8 cellular contexts compared by ENCODE assay signal in genomic region chr22:36339171-36340065, GRCh38. TPM values are rescaled to one million over a fixed set of nuclear protein-coding genes. Genes with fewer than 3 reads are reported as not detected.
DNase-seq lines count a peak whose midpoint lies in the region; ATAC-seq and TF ChIP-seq lines count a peak whose summit lies in the region.

No MANE protein-coding gene starts in this region.

- DNase-seq in GM04503 (ENCODE audit: low read depth) = peak; percentile 89
- peak; percentile 60 to 66 for DNase-seq in activated CD4-positive, alpha-beta T cell treated with anti-CD3 and anti-CD28 coated beads, Interleukin-2, amount 50 U/mL, for 48 hours
- peak; percentile 95 for DNase-seq in fibroblast of mammary gland (ENCODE audit: low read depth)
- DNase-seq in NCI-H2227 (lab: John Stamatoyannopoulos, UW; ENCODE audit: unreplicated experiment) = no peak
- DNase-seq in SK-N-DZ (ENCODE audit: low spot score) = no peak

- no peak for TF ChIP-seq CTCF in fibroblast of mammary gland (conservative IDR thresholded peaks at IDR 0.05; ENCODE audit: control insufficient read depth, insufficient read depth, low read depth, low read length)

- ATAC-seq in HG02884 (IDR thresholded peaks at IDR 0.05; ENCODE audit: unreplicated experiment) (no peak), GM18868 (IDR thresholded peaks at IDR 0.05; ENCODE audit: unreplicated experiment) (no peak)

- no peak overlapping the region for H3K4me3 ChIP-seq in fibroblast of mammary gland (ENCODE audit: control insufficient read depth, low read depth, low read length)
- no peak overlapping the region for H3K4me3 ChIP-seq in skin epidermis

- H3K27ac ChIP-seq in skin epidermis = peak overlapping the region in 16 of 21 experiments; percentile 2 to 99 (median 58)

RNA-seq across cellular contexts. Expression of gene MYH9, which starts 48.3 kb away (rescaled TPM):
- 23.5 and 30.9 TPM in 2 replicates for polyA plus RNA-seq in SK-N-DZ (2014; cell fraction: cytosol; rRNA removed)
- polyA plus RNA-seq in SK-N-DZ (2014; cell fraction: nucleus; rRNA removed) = 19.9 and 23.2 TPM in 2 replicates

Comparison
In these comparisons a context has a peak if more than half of its experiments do, and no peak if none do; other contexts are left out.
1. DNase-seq: peak in GM04503 (single experiment), activated CD4-positive, alpha-beta T cell treated with anti-CD3 and anti-CD28 coated beads, Interleukin-2, amount 50 U/mL, for 48 hours (2 of 2) and fibroblast of mammary gland (single experiment); none in NCI-H2227 (single experiment) and SK-N-DZ (single experiment).